In the genomic region with DNA sequence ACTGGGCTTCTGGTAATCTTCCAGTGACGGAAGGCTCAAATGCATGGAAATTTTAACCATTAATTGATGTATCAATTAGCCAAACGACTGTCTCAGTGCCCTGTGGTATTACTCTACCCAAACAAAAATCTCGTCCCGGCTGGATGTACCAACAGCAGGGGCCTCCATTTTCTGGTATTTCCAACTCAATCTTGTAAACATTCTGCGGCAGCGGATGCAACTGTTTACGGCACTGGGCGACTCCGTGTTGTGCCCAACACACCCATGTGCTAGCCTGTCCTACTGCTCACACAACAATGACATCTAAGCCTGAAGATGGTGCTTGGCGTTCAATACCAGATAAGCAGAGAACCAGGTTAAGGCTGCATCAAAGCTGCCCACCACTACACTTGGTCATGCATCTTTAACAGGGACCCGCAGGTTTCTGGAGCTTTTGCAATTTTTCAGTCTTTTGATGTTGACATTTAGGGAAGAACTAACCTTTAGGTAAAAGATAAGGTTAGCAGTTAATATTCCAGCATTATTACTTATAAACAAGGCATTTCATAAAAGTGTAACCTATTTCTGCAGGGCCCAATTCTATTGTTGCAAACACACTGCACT, we compare ENCODE assay signal across 12 cellular contexts. TPM values are rescaled to one million over a fixed set of nuclear protein-coding genes. Genes with fewer than 3 reads are reported as not detected.
A peak's percentile ranks its signal among the peaks of the same experiment; 100 is the strongest.
DNase-seq lines count a peak whose midpoint lies in the region; ATAC-seq and TF ChIP-seq lines count a peak whose summit lies in the region.
"Had no signal": no experiment of that assay in that cellular context is flagged by ENCODE, and none has a peak within 500 bp of the region (broad histone marks: within the 10 kb centered on the region; RNA-seq: fewer than 3 reads in every experiment).

No MANE protein-coding gene starts in this region.

- H3K4me3 ChIP-seq in HAP-1 (peak overlapping the region; percentile 54), astrocyte of the cerebellum (ENCODE audit: low read depth, low read length) (peak overlapping the region; percentile 53), mesendoderm (ENCODE audit: low read length) (no peak overlapping the region)

- H3K79me1 ChIP-seq in mesendoderm (ENCODE audit: low read length): peaks cover 7% of the 10 kb centered on the region

- H4K5ac ChIP-seq in mesendoderm (ENCODE audit: low read length): no peak overlapping the region

- H3K4ac ChIP-seq in mesendoderm (ENCODE audit: low read depth, low read length): no peak overlapping the region

- H3K27ac ChIP-seq in 22Rv1 (peak overlapping the region; percentile 81; the same call in 1 of the 2 replicates), mesendoderm (ENCODE audit: low read depth, low read length) (no peak overlapping the region)

- no peaks in the 10 kb centered on the region for H3K9me3 ChIP-seq in HAP-1

- no peak for TF ChIP-seq CTCF in 22Rv1 (IDR thresholded peaks at IDR 0.05)
- no peak for TF ChIP-seq CTCF in astrocyte of the cerebellum (IDR thresholded peaks at IDR 0.05; ENCODE audit: low read depth, low read length, missing control alignments)

- no peak overlapping the region for H2BK120ac ChIP-seq in mesendoderm (ENCODE audit: low read depth, low read length)

- H4K8ac ChIP-seq in mesendoderm (ENCODE audit: low read depth, low read length): no peak overlapping the region

- no peak overlapping the region for H2AK5ac ChIP-seq in mesendoderm (ENCODE audit: low read length)

- H3K79me2 ChIP-seq in mesendoderm (ENCODE audit: control insufficient read depth, insufficient read depth, low read length): no peaks in the 10 kb centered on the region

- no peak overlapping the region for H2BK15ac ChIP-seq in mesendoderm (replicated peaks; ENCODE audit: low read depth)

- WGBS in mesendoderm (ENCODE audit: extremely low coverage, insufficient coverage, low lambda C conversion rate): no CpG with 5 or more reads among the region's 11 CpGs

- H3K18ac ChIP-seq in mesendoderm (ENCODE audit: low read length): no peak overlapping the region

- DNase-seq in HAP-1 (ENCODE audit: low spot score in 2 of 2) (peak; percentile 11 to 47), astrocyte of the cerebellum (ENCODE audit: low read depth) (no peak), mesendoderm (peak; percentile 16), GM19238 (ENCODE audit: insufficient read length, low spot score) (no peak)
- no peak for DNase-seq in activated CD4-positive, alpha-beta T cell treated with anti-CD3 and anti-CD28 coated beads, Interleukin-2, amount 50 U/mL, for 4 hours
- DNase-seq: DMS153; effector CD8-positive, alpha-beta T cell; Kasumi-1; stimulated activated CD4-positive, alpha-beta T cell treated with anti-CD3 and anti-CD28 coated beads, Interleukin-4, amount 100 ng/mL, for 4 hours had no signal

- H3K36me3 ChIP-seq in HAP-1 (replicated peaks): no peaks in the 10 kb centered on the region; the same call in 1 of the 2 replicates
- no peaks in the 10 kb centered on the region for H3K36me3 ChIP-seq in mesendoderm (ENCODE audit: control insufficient read depth, insufficient read depth, low read length)

- no peak overlapping the region for H3K23ac ChIP-seq in mesendoderm (ENCODE audit: low read length)

- H3K4me1 ChIP-seq in HAP-1: peaks cover 41% of the 10 kb centered on the region
- H3K4me1 ChIP-seq in mesendoderm (ENCODE audit: control insufficient read depth, low read depth, low read length): peaks cover 5% of the 10 kb centered on the region

- peak overlapping the region; percentile 76 for H3K4me2 ChIP-seq in mesendoderm (ENCODE audit: low read length)

- H3K56ac ChIP-seq in mesendoderm (ENCODE audit: low read length): peak overlapping the region; percentile 83

- H2BK5ac ChIP-seq in mesendoderm (ENCODE audit: low read length): no peak overlapping the region

- ATAC-seq in GM21367 (IDR thresholded peaks at IDR 0.05; ENCODE audit: unreplicated experiment) (no peak), GM19351 (IDR thresholded peaks at IDR 0.05; ENCODE audit: unreplicated experiment) (no peak)

- in situ Hi-C loops in HAP-1 (cut with MboI; ENCODE audit: low sequenced_read_pairs): no loop called here
- in situ Hi-C loops in astrocyte of the cerebellum (cut with HindIII; ENCODE audit: low sequenced_read_pairs): no loop called here

- peak overlapping the region; percentile 50 for H3K9ac ChIP-seq in mesendoderm (ENCODE audit: low read length)

- H3K27me3 ChIP-seq in HAP-1 (ENCODE audit: low read depth) (no peaks in the 10 kb centered on the region), mesendoderm (ENCODE audit: insufficient read depth, low read length, poor library complexity) (no peaks in the 10 kb centered on the region)

RNA-seq across cellular contexts. Expression of gene FAXC, which starts 1.2 kb away (rescaled TPM):
- 12.4 TPM for polyA plus RNA-seq in mesendoderm (2013, experiment 1 of 2)
- polyA plus RNA-seq in mesendoderm (2013, experiment 2 of 2): 13.4 TPM

RNA-seq across cellular contexts. Expression of gene COQ3, which starts 45.7 kb away (rescaled TPM):
- 22.5 TPM for polyA plus RNA-seq in mesendoderm (2013, experiment 1 of 2)
- 21.9 TPM for polyA plus RNA-seq in mesendoderm (2013, experiment 2 of 2)

Comparison
In these comparisons a context has a peak if more than half of its experiments do, and no peak if none do; other contexts are left out.
1. DNase-seq: peak in HAP-1 (2 of 2) and mesendoderm (single experiment); none in astrocyte of the cerebellum (single experiment), activated CD4-positive, alpha-beta T cell treated with anti-CD3 and anti-CD28 coated beads, Interleukin-2, amount 50 U/mL, for 4 hours (0 of 2) and GM19238 (single experiment).